In the genomic region with DNA sequence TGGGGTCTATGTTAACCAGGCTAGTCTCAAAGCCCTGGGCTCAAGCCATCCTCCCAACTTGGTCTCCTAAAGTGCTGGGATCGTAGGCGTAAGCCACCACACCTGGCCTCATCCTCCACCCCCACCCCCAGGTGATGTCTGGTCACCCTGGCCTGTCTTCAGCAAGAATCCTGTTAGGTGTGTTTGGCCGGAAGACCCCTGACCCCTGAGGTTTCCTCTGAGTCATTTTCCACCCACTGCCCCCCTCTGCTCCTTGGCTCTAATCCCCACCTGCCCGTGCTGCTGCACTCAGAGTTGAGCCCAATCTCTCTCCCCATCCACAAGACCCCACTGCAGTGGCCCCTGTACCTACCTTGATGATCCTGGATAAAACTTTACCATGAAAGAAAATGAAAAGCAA, we compare ENCODE assay signal across 1 cellular context.
TF ChIP-seq lines count a peak whose summit lies in the region.

No MANE protein-coding gene starts in this region.

TF ChIP-seq in H1, 55 proteins besides CTCF, POLR2A, EP300 and RAD21:
- TF ChIP-seq FOSL1 (IDR thresholded peaks at IDR 0.05; ENCODE audit: insufficient read depth, low read depth, low read length) (no peak), RFX5 (IDR thresholded peaks at IDR 0.05; ENCODE audit: borderline replicate concordance, low read depth, low read length) (no peak), KDM5A (IDR thresholded peaks at IDR 0.05; ENCODE audit: low read length) (no peak), CHD7 (IDR thresholded peaks at IDR 0.05; ENCODE audit: insufficient replicate concordance, low read length) (no peak), SIX5 (IDR thresholded peaks at IDR 0.05; ENCODE audit: low read depth, low read length) (no peak), BACH1 (IDR thresholded peaks at IDR 0.05; ENCODE audit: low read length) (no peak), SIN3A (conservative IDR thresholded peaks at IDR 0.05 in 1 of 2, IDR thresholded peaks at IDR 0.05 in 1 of 2; ENCODE audit: low read depth in 1 of 2, low read length in 2 of 2) (no peak), HDAC2 (IDR thresholded peaks at IDR 0.05; ENCODE audit: borderline replicate concordance in 1 of 2, low read depth in 2 of 2, low read length in 2 of 2) (no peak), TAF1 (IDR thresholded peaks at IDR 0.05; ENCODE audit: low read depth, low read length) (no peak), MAFK (IDR thresholded peaks at IDR 0.05; ENCODE audit: low read depth, low read length) (no peak)
